11 cellular contexts compared by ENCODE assay signal in the genomic region with DNA sequence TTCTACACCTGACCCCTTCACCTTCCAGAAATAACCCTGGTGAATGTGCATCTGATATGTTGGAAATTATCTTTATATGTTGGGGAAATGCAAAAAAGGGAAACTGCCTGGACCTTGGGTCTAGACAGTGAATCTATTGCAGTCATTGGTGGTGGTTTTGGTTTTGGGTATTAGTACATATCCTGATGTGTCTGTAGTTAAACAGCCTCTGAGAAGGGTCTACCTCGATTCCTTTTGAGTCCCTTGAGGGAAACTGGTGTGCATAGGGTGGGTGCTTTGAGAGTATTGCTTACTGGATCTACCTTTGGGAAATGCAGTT.
DNase-seq lines count a peak whose midpoint lies in the region; ATAC-seq and TF ChIP-seq lines count a peak whose summit lies in the region.
"Had no signal": no experiment of that assay in that cellular context is flagged by ENCODE, and none has a peak within 500 bp of the region (broad histone marks: within the 10 kb centered on the region; RNA-seq: fewer than 3 reads in every experiment).

No MANE protein-coding gene starts in this region.

- peak; percentile 7 for TF ChIP-seq CTCF in neural cell (IDR thresholded peaks at IDR 0.05; ENCODE audit: poor library complexity, severe bottlenecking)
- no peak for TF ChIP-seq CTCF in right lobe of liver (IDR thresholded peaks at IDR 0.05)

- DNase-seq in HUDEP-2 (lab: John Stamatoyannopoulos, UW; ENCODE audit: unreplicated experiment in 76 of 76) (no peak), right lobe of liver (no peak), Right ventricle myocardium inferior (ENCODE audit: missing footprints) (no peak), caudate nucleus (lab: John Stamatoyannopoulos, UW) (no peak)
- DNase-seq: esophagus squamous epithelium, NCI-H1436 treated with DMSO at 0.1 percent for 48 hours had no signal

- TF ChIP-seq RAD21 in neural cell (conservative IDR thresholded peaks at IDR 0.05), result no peak

- no peak overlapping the region for H3K4me2 ChIP-seq in neural cell (ENCODE audit: low read length)

- H3K9me2 ChIP-seq in neural cell (ENCODE audit: insufficient read depth, low read length), result no peaks in the 10 kb centered on the region

- intact Hi-C loops in right lobe of liver (cut with DNase I), result loop anchor here (2.0 to 10.0 kb wide), 3 partner anchors 167 to 285 kb away; no protein-coding TSS in a partner anchor
- intact Hi-C loops in Right ventricle myocardium inferior (cut with DNase I), result loop anchor here (1.0 to 5.0 kb wide), 4 partner anchors 47 to 288 kb away; no protein-coding TSS in a partner anchor

- H3K27me3 ChIP-seq in neural cell (ENCODE audit: insufficient read depth, low read depth, low read length), result no peaks in the 10 kb centered on the region
- H3K27me3 ChIP-seq in right lobe of liver, result no peaks in the 10 kb centered on the region
- H3K27me3 ChIP-seq: SJCRH30 had no signal

- H2AFZ ChIP-seq in neural cell (ENCODE audit: low read depth, low read length), result no peak overlapping the region

- ATAC-seq in GM18498 (IDR thresholded peaks at IDR 0.05; ENCODE audit: unreplicated experiment) (peak; percentile 27), GM21737 (IDR thresholded peaks at IDR 0.05; ENCODE audit: unreplicated experiment) (peak; percentile 12), HG03520 (IDR thresholded peaks at IDR 0.05; ENCODE audit: unreplicated experiment) (peak; percentile 17), right lobe of liver (no peak), Right ventricle myocardium inferior (no peak)

- H3K4me1 ChIP-seq in right lobe of liver, result no peaks in the 10 kb centered on the region
- H3K4me1 ChIP-seq: SJCRH30 had no signal

- no peaks in the 10 kb centered on the region for H4K20me1 ChIP-seq in neural cell (ENCODE audit: insufficient read depth)

- TF ChIP-seq POLR2A in right lobe of liver (IDR thresholded peaks at IDR 0.05), result no peak

- H3K9ac ChIP-seq in neural cell (ENCODE audit: low read length), result no peak overlapping the region

- H3K36me3 ChIP-seq in neural cell (ENCODE audit: insufficient read depth, low read length) (no peaks in the 10 kb centered on the region), right lobe of liver (no peaks in the 10 kb centered on the region)
- H3K36me3 ChIP-seq: esophagus squamous epithelium, SJCRH30 had no signal

- H3K9me3 ChIP-seq in neural cell (ENCODE audit: low read length) (no peaks in the 10 kb centered on the region), right lobe of liver (no peaks in the 10 kb centered on the region)
- H3K9me3 ChIP-seq: esophagus squamous epithelium, SJCRH30 had no signal

- TF ChIP-seq EP300 in neural cell (conservative IDR thresholded peaks at IDR 0.05; ENCODE audit: poor library complexity, severe bottlenecking), result no peak

- 0% methylated on average over 1 of the region's 1 CpG for WGBS in right lobe of liver (ENCODE audit: insufficient coverage, low coverage, low lambda C conversion rate, missing lambda C conversion rate)

- no peak overlapping the region for H3K4me3 ChIP-seq in neural cell (ENCODE audit: low read length)
- no peak overlapping the region for H3K4me3 ChIP-seq in right lobe of liver
- H3K4me3 ChIP-seq: esophagus squamous epithelium, SJCRH30 had no signal

- no peaks in the 10 kb centered on the region for H3F3A ChIP-seq in neural cell (ENCODE audit: insufficient read depth, low read length, poor library complexity, severe bottlenecking)

- no peaks in the 10 kb centered on the region for H3K79me2 ChIP-seq in neural cell (replicated peaks; ENCODE audit: insufficient read depth, low read length)

- H3K27ac ChIP-seq in neural cell (ENCODE audit: low read length) (no peak overlapping the region), right lobe of liver (no peak overlapping the region), caudate nucleus (ENCODE audit: low read depth, low read length) (no peak overlapping the region)
- H3K27ac ChIP-seq: SJCRH30 had no signal

TF ChIP-seq in neural cell, 6 proteins besides CTCF, POLR2A, EP300 and RAD21:
- TF ChIP-seq SMC3 (conservative IDR thresholded peaks at IDR 0.05; ENCODE audit: poor library complexity) (peak; percentile 2), MXI1 (conservative IDR thresholded peaks at IDR 0.05; ENCODE audit: poor library complexity, severe bottlenecking) (no peak)

Comparison
In these comparisons a context has a peak if more than half of its experiments do, and no peak if none do; other contexts are left out.
1. ATAC-seq: peak in GM18498 (single experiment), GM21737 (single experiment) and HG03520 (single experiment); none in right lobe of liver (0 of 4) and Right ventricle myocardium inferior (single experiment).